8 cellular contexts compared by ENCODE assay signal in the genomic region with DNA sequence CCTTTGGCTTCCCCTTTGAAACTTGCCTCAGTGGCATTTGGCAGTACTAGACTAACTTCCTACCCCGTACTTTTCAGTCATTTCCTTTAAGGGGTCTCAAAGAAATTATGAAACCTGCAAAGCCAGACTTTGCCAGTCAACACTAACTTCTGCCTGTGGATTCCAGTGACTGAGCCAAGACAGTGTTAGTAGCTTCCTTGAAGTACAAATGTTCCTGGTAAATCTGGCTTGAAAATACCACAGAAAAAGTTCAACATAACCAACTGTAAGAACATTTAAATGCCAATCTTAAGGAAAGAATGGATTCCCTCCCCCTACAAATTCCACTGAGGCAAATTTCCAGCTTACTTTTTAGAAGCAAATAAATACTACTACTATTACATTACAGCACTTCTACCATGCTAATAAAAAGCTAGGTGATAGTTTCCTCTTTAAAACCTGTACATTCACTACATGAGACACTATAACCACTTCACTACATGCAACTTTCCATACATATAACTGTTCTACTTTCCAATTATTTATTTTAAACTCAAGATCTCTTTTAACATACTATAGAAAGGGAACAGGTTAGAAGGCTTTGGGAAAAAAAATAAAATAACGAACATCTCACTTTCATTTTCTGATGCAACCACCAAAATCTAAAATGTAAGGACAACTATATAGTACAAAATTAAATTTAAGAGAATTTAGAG. TPM values are rescaled to one million over a fixed set of nuclear protein-coding genes. Genes with fewer than 3 reads are reported as not detected.
DNase-seq lines count a peak whose midpoint lies in the region; ATAC-seq and TF ChIP-seq lines count a peak whose summit lies in the region.

No MANE protein-coding gene starts in this region.

- H3K4me1 Mint-ChIP-seq in mesothelial cell of epicardium = peaks cover 51% of the 10 kb centered on the region

- H3K27ac ChIP-seq in A673 (ENCODE audit: low read depth, low read length, poor library complexity, severe bottlenecking) = peak overlapping the region; percentile 90
- peak overlapping the region; percentile 76 for H3K27ac ChIP-seq in brain microvascular endothelial cell

- no peaks in the 10 kb centered on the region for H3K27me3 Mint-ChIP-seq in mesothelial cell of epicardium (ENCODE audit: low read depth)

- H3K9me3 Mint-ChIP-seq in mesothelial cell of epicardium = no peaks in the 10 kb centered on the region

- H3K36me3 ChIP-seq in A673 (ENCODE audit: insufficient read depth, low read length, poor library complexity, severe bottlenecking) (no peaks in the 10 kb centered on the region), HAP-1 (replicated peaks) (no peaks in the 10 kb centered on the region), brain microvascular endothelial cell (replicated peaks) (no peaks in the 10 kb centered on the region)

- H3K27me3 ChIP-seq in A673 (replicated peaks; ENCODE audit: insufficient read depth, low read depth, low read length, poor library complexity) = no peaks in the 10 kb centered on the region
- no peaks in the 10 kb centered on the region; the same call in 1 of the 2 replicates for H3K27me3 ChIP-seq in HAP-1 (ENCODE audit: low read depth)
- H3K27me3 ChIP-seq in brain microvascular endothelial cell (replicated peaks) = no peaks in the 10 kb centered on the region

- DNase-seq in A673 (ENCODE audit: low spot score) (no peak), HAP-1 (ENCODE audit: low spot score in 2 of 2) (no peak), brain microvascular endothelial cell (peak; percentile 6), mesothelial cell of epicardium (ENCODE audit: low spot score in 2 of 2, unreplicated experiment in 2 of 2) (no peak), NCI-H1694 (lab: John Stamatoyannopoulos, UW) (no peak), OCI-M2 (lab: John Stamatoyannopoulos, UW; ENCODE audit: unreplicated experiment) (no peak), globus pallidus (ENCODE audit: low spot score) (no peak)

- H3K4me3 Mint-ChIP-seq in mesothelial cell of epicardium = peak overlapping the region; percentile 96

- intact Hi-C loops in A673 (cut with micrococcal nuclease; ENCODE audit: unreplicated experiment) = loop anchor here (2.0 to 5.0 kb wide), 4 partner anchors 87 to 171 kb away; no protein-coding TSS in a partner anchor

- H3K4me3 ChIP-seq in A673 (ENCODE audit: low read depth, low read length, poor library complexity, severe bottlenecking) (peak overlapping the region; percentile 92), HAP-1 (peak overlapping the region; percentile 83; the same call in 1 of the 2 replicates), brain microvascular endothelial cell (ENCODE audit: low read depth, low read length) (peak overlapping the region; percentile 83)

- H3K27ac Mint-ChIP-seq in mesothelial cell of epicardium = peak overlapping the region; percentile 79

- no peaks in the 10 kb centered on the region for H3K9me3 ChIP-seq in A673 (ENCODE audit: low read depth, low read length, poor library complexity, severe bottlenecking)
- no peaks in the 10 kb centered on the region for H3K9me3 ChIP-seq in HAP-1

- TF ChIP-seq CTCF in A673 (conservative IDR thresholded peaks at IDR 0.05; ENCODE audit: low read depth, low read length) (no peak), brain microvascular endothelial cell (IDR thresholded peaks at IDR 0.05; ENCODE audit: low read depth, low read length, missing control alignments) (no peak), mesothelial cell of epicardium (IDR thresholded peaks at IDR 0.05; ENCODE audit: unreplicated experiment) (no peak)

- no TSS peak for BruUV-seq in A673 (replicated peaks; lab: Mats Ljungman, UMichigan)

- H3K4me1 ChIP-seq in A673 (ENCODE audit: insufficient read depth, low read length, poor library complexity, severe bottlenecking) = peaks cover 32% of the 10 kb centered on the region
- H3K4me1 ChIP-seq in HAP-1 = peaks cover 17% of the 10 kb centered on the region

- H3K36me3 Mint-ChIP-seq in mesothelial cell of epicardium = no peaks in the 10 kb centered on the region

- in situ Hi-C loops in HAP-1 (cut with MboI; ENCODE audit: low sequenced_read_pairs) (no loop called here), brain microvascular endothelial cell (cut with HindIII; ENCODE audit: low pct_ligation_motif_present, low sequenced_read_pairs) (no loop called here)

- CTCF ChIA-PET in A673 (lab: Charles Lee) = no interaction called here

- no peak for ATAC-seq in GM21515 (IDR thresholded peaks at IDR 0.05; ENCODE audit: unreplicated experiment)

- POLR2A ChIA-PET in A673 (lab: Charles Lee; ENCODE audit: low non-redundant PET) = interaction anchor here (0.7 kb wide), 1 partner anchor 129 kb away, joined by 3 read pairs; no protein-coding TSS in a partner anchor

RNA-seq across cellular contexts. Expression of gene PELI1, which starts 2.4 kb away (rescaled TPM):
- total RNA-seq in A673 (2021) (35.1 and 36.9 TPM in 2 replicates), mesothelial cell of epicardium (124 to 134 TPM (median 129 TPM) in 3 replicates)
